8 cellular contexts compared by ENCODE assay signal in genomic region chr11:38791346-38791961, GRCh38.
DNase-seq lines count a peak whose midpoint lies in the region; ATAC-seq and TF ChIP-seq lines count a peak whose summit lies in the region.

No MANE protein-coding gene starts in this region.

- H3K27ac ChIP-seq in mammary epithelial cell (ENCODE audit: insufficient read depth, low read depth, low read length) (no peak overlapping the region), liver (ENCODE audit: low read depth in 1 of 2, low read length in 2 of 2) (no peak overlapping the region)

- H3K4me2 ChIP-seq in mammary epithelial cell (ENCODE audit: insufficient read depth, low read depth, low read length) = no peak overlapping the region

- WGBS in mammary epithelial cell (ENCODE audit: low coverage, missing lambda C conversion rate) = 27% methylated on average over 4 of the region's 4 CpGs
- WGBS in liver = 28% methylated on average over 4 of the region's 4 CpGs

- H3K27me3 ChIP-seq in mammary epithelial cell (ENCODE audit: insufficient read depth, low read length) (no peaks in the 10 kb centered on the region), liver (ENCODE audit: control insufficient read depth in 4 of 4, insufficient read depth in 4 of 4, low read length in 3 of 4) (no peaks in the 10 kb centered on the region)

- CTCF ChIA-PET in mammary epithelial cell (lab: Charles Lee; ENCODE audit: low non-redundant PET) = no interaction called here

- peak; percentile 88 to 91 for TF ChIP-seq RAD21 in liver (IDR thresholded peaks at IDR 0.05)

- H3K4me3 ChIP-seq in mammary epithelial cell (replicated peaks in 1 of 3; ENCODE audit: insufficient read depth in 1 of 3, low read depth in 2 of 3, low read length in 3 of 3) (no peak overlapping the region), liver (ENCODE audit: low read depth in 1 of 3, low read length in 3 of 3) (no peak overlapping the region)

- no peaks in the 10 kb centered on the region for H3K36me3 ChIP-seq in mammary epithelial cell (ENCODE audit: insufficient read depth, low read length)
- no peaks in the 10 kb centered on the region for H3K36me3 ChIP-seq in liver (ENCODE audit: control insufficient read depth in 4 of 4, insufficient read depth in 3 of 4, low read depth in 1 of 4, low read length in 3 of 4)

- ATAC-seq in GM18909 (IDR thresholded peaks at IDR 0.05; ENCODE audit: poor library complexity, unreplicated experiment) = peak; percentile 73
- ATAC-seq in HG03565 (IDR thresholded peaks at IDR 0.05; ENCODE audit: unreplicated experiment) = peak; percentile 96
- no peak for ATAC-seq in HG03521 (IDR thresholded peaks at IDR 0.05; ENCODE audit: unreplicated experiment)
- no peak for ATAC-seq in GM19324 (IDR thresholded peaks at IDR 0.05; ENCODE audit: low FRiP score, unreplicated experiment)

- H3K4me1 ChIP-seq in mammary epithelial cell (ENCODE audit: insufficient read depth, low read length) = no peaks in the 10 kb centered on the region
- peaks cover 0 to 6% (median 0%) of the 10 kb centered on the region in 4 donors for H3K4me1 ChIP-seq in liver (ENCODE audit: control insufficient read depth in 4 of 4, insufficient read depth in 4 of 4, low read length in 3 of 4)

- no peak overlapping the region for H2AFZ ChIP-seq in mammary epithelial cell (ENCODE audit: low read depth, low read length)

- BruUV-seq in mammary epithelial cell (replicated peaks; lab: Mats Ljungman, UMichigan) = no TSS peak

- H3K9me3 ChIP-seq in mammary epithelial cell (replicated peaks; ENCODE audit: insufficient read depth, low read length) (no peaks in the 10 kb centered on the region), liver (ENCODE audit: control insufficient read depth in 4 of 4, low read length in 3 of 4) (no peaks in the 10 kb centered on the region)

- dilution Hi-C loops in mammary epithelial cell (cut with HindIII; ENCODE audit: low sequenced_read_pairs) = no loop called here

- intact Hi-C loops in mammary epithelial cell (cut with micrococcal nuclease) = loop anchor here (1.0 to 10.0 kb wide), 5 partner anchors 845 to 1789 kb away; no protein-coding TSS in a partner anchor

- DNase-seq in Caki2 (ENCODE audit: low read depth) = peak; percentile 10
- DNase-seq in NCI-H82 treated with DMSO at 0.1 percent for 48 hours (lab: John Stamatoyannopoulos, UW; ENCODE audit: unreplicated experiment) = peak; percentile 18
- DNase-seq in mammary epithelial cell = peak; percentile 39

- peak; percentile 73 to 74 for TF ChIP-seq CTCF in mammary epithelial cell (conservative IDR thresholded peaks at IDR 0.05 in 1 of 2, IDR thresholded peaks at IDR 0.05 in 1 of 2; ENCODE audit: extremely low read depth in 1 of 2, insufficient read depth in 1 of 2, low read depth in 1 of 2, low read length in 2 of 2)
- peak; percentile 73 for TF ChIP-seq CTCF in liver (IDR thresholded peaks at IDR 0.05; ENCODE audit: low read depth, low read length, missing input control)

- H3K9ac ChIP-seq in mammary epithelial cell (ENCODE audit: insufficient read depth, low read length) (no peak overlapping the region), liver (ENCODE audit: low read depth in 1 of 2, low read length in 2 of 2) (no peak overlapping the region)

- in situ Hi-C loops in Caki2 (cut with HindIII; ENCODE audit: low pct_unique_long_range_greater_than_20kb, low sequenced_read_pairs) = no loop called here
- in situ Hi-C loops in mammary epithelial cell (cut with MboI; ENCODE audit: low sequenced_read_pairs in 2 of 2) = no loop called here

- H4K20me1 ChIP-seq in mammary epithelial cell (ENCODE audit: insufficient read depth, low read length) = no peaks in the 10 kb centered on the region

- H3K79me2 ChIP-seq in mammary epithelial cell (ENCODE audit: insufficient read depth, low read length) = no peaks in the 10 kb centered on the region

TF ChIP-seq in liver, 16 proteins besides CTCF, POLR2A, EP300 and RAD21:
- TF ChIP-seq REST (IDR thresholded peaks at IDR 0.05) = no peak
TF ChIP-seq in liver: peak in this region for 0.

Comparison
In these comparisons a context has a peak if more than half of its experiments do, and no peak if none do; other contexts are left out.
1. ATAC-seq: peak in GM18909 (single experiment) and HG03565 (single experiment); none in HG03521 (single experiment) and GM19324 (single experiment).
2. Peak in every context shown above with its lines, with median percentiles within 50 percentile points of each other: DNase-seq.